Comparison of ENCODE assay signal across 8 cellular contexts in genomic region chr5:56815657-56816545, GRCh38. TPM values are rescaled to one million over a fixed set of nuclear protein-coding genes. Genes with fewer than 3 reads are reported as not detected.
DNase-seq lines count a peak whose midpoint lies in the region; ATAC-seq and TF ChIP-seq lines count a peak whose summit lies in the region.

No MANE protein-coding gene starts in this region.

- POLR2A ChIA-PET in activated B cell treated with CpG ODN at 0.5 μM for 24 hours (lab: Charles Lee) = interaction anchor here (0.8 to 4.0 kb wide), 8 partner anchors 9 to 404 kb away, joined by 3 to 38 read pairs (median 8); no protein-coding TSS in a partner anchor

- H3K27ac ChIP-seq in DND-41 (ENCODE audit: low read length) (peak overlapping the region; percentile 47), HUES48 (ENCODE audit: low read depth, low read length) (peak overlapping the region; percentile 84), colonic mucosa (peak overlapping the region; percentile 93), lower lobe of right lung (peak overlapping the region; percentile 95)

- H3K36me3 Mint-ChIP-seq in activated B cell treated with CpG ODN at 0.5 μM for 24 hours (ENCODE audit: low read depth) = peaks cover 25% of the 10 kb centered on the region
- H3K36me3 Mint-ChIP-seq in stimulated activated memory B cell treated with anti-CD40 and anti-IgM and Interleukin-4, amounts not matched to agents 10 μg/mL and 1 μg/mL and 100 μg/mL, for 72 hours = peaks cover 7% of the 10 kb centered on the region

- H3K27ac Mint-ChIP-seq in activated B cell treated with CpG ODN at 0.5 μM for 24 hours = peak overlapping the region; percentile 93
- peak overlapping the region; percentile 94 for H3K27ac Mint-ChIP-seq in stimulated activated memory B cell treated with anti-CD40 and anti-IgM and Interleukin-4, amounts not matched to agents 10 μg/mL and 1 μg/mL and 100 μg/mL, for 72 hours

- no peaks in the 10 kb centered on the region for H3K9me3 Mint-ChIP-seq in activated B cell treated with CpG ODN at 0.5 μM for 24 hours
- H3K9me3 Mint-ChIP-seq in stimulated activated memory B cell treated with anti-CD40 and anti-IgM and Interleukin-4, amounts not matched to agents 10 μg/mL and 1 μg/mL and 100 μg/mL, for 72 hours = no peaks in the 10 kb centered on the region

- no peak for TF ChIP-seq CTCF in DND-41 (IDR thresholded peaks at IDR 0.05; ENCODE audit: borderline replicate concordance, extremely low read depth, low read length, poor library complexity, severe bottlenecking)
- no peak for TF ChIP-seq CTCF in activated B cell treated with CpG ODN at 0.5 μM for 24 hours (IDR thresholded peaks at IDR 0.05)
- no peak for TF ChIP-seq CTCF in colonic mucosa (IDR thresholded peaks at IDR 0.05)
- no peak for TF ChIP-seq CTCF in lower lobe of right lung (IDR thresholded peaks at IDR 0.05)

- H2AFZ ChIP-seq in DND-41 (ENCODE audit: low read depth, low read length) = peak overlapping the region; percentile 88

- H3K4me2 ChIP-seq in DND-41 (ENCODE audit: insufficient read depth, low read length) = peak overlapping the region; percentile 98

- no peaks in the 10 kb centered on the region for H3K27me3 Mint-ChIP-seq in activated B cell treated with CpG ODN at 0.5 μM for 24 hours
- H3K27me3 Mint-ChIP-seq in stimulated activated memory B cell treated with anti-CD40 and anti-IgM and Interleukin-4, amounts not matched to agents 10 μg/mL and 1 μg/mL and 100 μg/mL, for 72 hours = no peaks in the 10 kb centered on the region

- CTCF ChIA-PET in activated B cell treated with CpG ODN at 0.5 μM for 24 hours (lab: Charles Lee) = interaction anchor here (0.7 to 4.9 kb wide), 3 partner anchors 11 to 146 kb away, joined by 3 to 23 read pairs (median 3); no protein-coding TSS in a partner anchor

- H3K27me3 ChIP-seq in DND-41 (ENCODE audit: insufficient read depth, low read length, poor library complexity) (peaks cover 54% of the 10 kb centered on the region), HUES48 (ENCODE audit: control insufficient read depth, insufficient read depth, low read length) (peaks cover 32% of the 10 kb centered on the region), colonic mucosa (no peaks in the 10 kb centered on the region), lower lobe of right lung (ENCODE audit: low read depth) (no peaks in the 10 kb centered on the region)

- H3K4me3 Mint-ChIP-seq in activated B cell treated with CpG ODN at 0.5 μM for 24 hours = peak overlapping the region; percentile 93
- H3K4me3 Mint-ChIP-seq in stimulated activated memory B cell treated with anti-CD40 and anti-IgM and Interleukin-4, amounts not matched to agents 10 μg/mL and 1 μg/mL and 100 μg/mL, for 72 hours = peak overlapping the region; percentile 93

- peaks cover 10% of the 10 kb centered on the region; the same call in 1 of the 2 replicates for H4K20me1 ChIP-seq in DND-41 (ENCODE audit: insufficient read depth, low read length)

- H3K4me1 ChIP-seq in DND-41 (ENCODE audit: insufficient read depth, low read length) (peaks cover 20% of the 10 kb centered on the region), HUES48 (ENCODE audit: control insufficient read depth, insufficient read depth, low read length) (peaks cover 24% of the 10 kb centered on the region), colonic mucosa (peaks cover 3% of the 10 kb centered on the region), lower lobe of right lung (peaks cover 47% of the 10 kb centered on the region)

- DNase-seq in DND-41 = peak; percentile 37
- DNase-seq in activated B cell treated with CpG ODN at 0.5 μM for 24 hours = peak; percentile 60
- DNase-seq in colonic mucosa = peak; percentile 36
- peak; percentile 72 for DNase-seq in lower lobe of right lung
- DNase-seq in kidney glomerular epithelial cell (lab: John Stamatoyannopoulos, UW) = no peak

- H3K79me2 ChIP-seq in DND-41 (ENCODE audit: insufficient read depth, low read length) = no peaks in the 10 kb centered on the region

- H3K9me3 ChIP-seq in DND-41 (ENCODE audit: insufficient read depth, low read length, severe bottlenecking) (no peaks in the 10 kb centered on the region), HUES48 (ENCODE audit: control insufficient read depth, insufficient read depth, low read length) (no peaks in the 10 kb centered on the region), colonic mucosa (no peaks in the 10 kb centered on the region), lower lobe of right lung (no peaks in the 10 kb centered on the region)

- peak; percentile 34 for ATAC-seq in DND-41 (ENCODE audit: insufficient read depth, low read depth)
- ATAC-seq in GM21515 (IDR thresholded peaks at IDR 0.05; ENCODE audit: unreplicated experiment) = peak; percentile 32
- peak; percentile 3 for ATAC-seq in activated B cell treated with CpG ODN at 0.5 μM for 24 hours (ENCODE audit: low read depth)
- ATAC-seq in lower lobe of right lung = peak; percentile 31 to 57
- peak; percentile 40 for ATAC-seq in stimulated activated memory B cell treated with anti-CD40 and anti-IgM and Interleukin-4, amounts not matched to agents 10 μg/mL and 1 μg/mL and 100 μg/mL, for 72 hours

- peaks cover 56% of the 10 kb centered on the region for H3K4me1 Mint-ChIP-seq in activated B cell treated with CpG ODN at 0.5 μM for 24 hours
- peaks cover 50% of the 10 kb centered on the region for H3K4me1 Mint-ChIP-seq in stimulated activated memory B cell treated with anti-CD40 and anti-IgM and Interleukin-4, amounts not matched to agents 10 μg/mL and 1 μg/mL and 100 μg/mL, for 72 hours

- H3K4me3 ChIP-seq in DND-41 (ENCODE audit: low read depth in 1 of 2, low read length in 2 of 2) (peak overlapping the region; percentile 67 to 87), HUES48 (ENCODE audit: low read depth, low read length) (peak overlapping the region; percentile 73), colonic mucosa (peak overlapping the region; percentile 92), lower lobe of right lung (peak overlapping the region; percentile 84)

- H3K9ac ChIP-seq in DND-41 (ENCODE audit: low read depth, low read length) (peak overlapping the region; percentile 74), HUES48 (ENCODE audit: low read depth, low read length) (peak overlapping the region; percentile 70; the same call in 1 of the 2 replicates), colonic mucosa (ENCODE audit: low read depth in 2 of 2, low read length in 2 of 2) (peak overlapping the region; percentile 93 to 94)

- H3K36me3 ChIP-seq in DND-41 (ENCODE audit: insufficient read depth, low read length) (no peaks in the 10 kb centered on the region), HUES48 (ENCODE audit: control insufficient read depth, insufficient read depth, low read length) (no peaks in the 10 kb centered on the region), colonic mucosa (no peaks in the 10 kb centered on the region), lower lobe of right lung (no peaks in the 10 kb centered on the region)

- intact Hi-C loops in activated B cell treated with CpG ODN at 0.5 μM for 24 hours (cut with micrococcal nuclease) (loop anchor here (1.0 to 10.0 kb wide), 6 partner anchors 54 to 1281 kb away; partner anchors contain the start of gene PLPP1), colonic mucosa (cut with DNase I) (no loop called here), lower lobe of right lung (cut with DNase I) (no loop called here)

RNA-seq across cellular contexts. Expression of gene MAP3K1, which starts 0.6 kb away (rescaled TPM):
- total RNA-seq in activated B cell treated with CpG ODN at 0.5 μM for 24 hours (92.8 and 102 TPM in 2 replicates), colonic mucosa (10 to 100 TPM; 12.2 to 12.6 TPM), lower lobe of right lung (28.7 TPM)
